2 cellular contexts compared by ENCODE assay signal in genomic region chr9:124334568-124335319, GRCh38.
TF ChIP-seq lines count a peak whose summit lies in the region.

No MANE protein-coding gene starts in this region.

TF ChIP-seq in A549, 52 proteins besides CTCF, POLR2A, EP300 and RAD21 (continued from another document):
- no peak for TF ChIP-seq PBX3 (IDR thresholded peaks at IDR 0.05)
- no peak for TF ChIP-seq KDM1A (IDR thresholded peaks at IDR 0.05; ENCODE audit: low read depth)
- no peak for TF ChIP-seq USF2 (IDR thresholded peaks at IDR 0.05)
- TF ChIP-seq ZC3H11A (IDR thresholded peaks at IDR 0.05) = no peak
- no peak for TF ChIP-seq SMC3 (IDR thresholded peaks at IDR 0.05)
- no peak for TF ChIP-seq FOSB (CRISPR knock-in tag; IDR thresholded peaks at IDR 0.05)
- TF ChIP-seq RFX5 (IDR thresholded peaks at IDR 0.05) = no peak
- no peak for TF ChIP-seq MYC (IDR thresholded peaks at IDR 0.05; ENCODE audit: borderline replicate concordance, low read length)
- no peak for TF ChIP-seq NR3C1 (IDR thresholded peaks at IDR 0.05)
- TF ChIP-seq JUNB (IDR thresholded peaks at IDR 0.05) = no peak
- TF ChIP-seq SREBF2 (IDR thresholded peaks at IDR 0.05) = no peak
- no peak for TF ChIP-seq CHD4 (IDR thresholded peaks at IDR 0.05; ENCODE audit: borderline replicate concordance)
- TF ChIP-seq CEBPB (IDR thresholded peaks at IDR 0.05) = no peak
- TF ChIP-seq, protein P1, sequence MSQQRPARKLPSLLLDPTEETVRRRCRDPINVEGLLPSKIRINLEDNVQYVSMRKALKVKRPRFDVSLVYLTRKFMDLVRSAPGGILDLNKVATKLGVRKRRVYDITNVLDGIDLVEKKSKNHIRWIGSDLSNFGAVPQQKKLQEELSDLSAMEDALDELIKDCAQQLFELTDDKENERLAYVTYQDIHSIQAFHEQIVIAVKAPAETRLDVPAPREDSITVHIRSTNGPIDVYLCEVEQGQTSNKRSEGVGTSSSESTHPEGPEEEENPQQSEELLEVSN (IDR thresholded peaks at IDR 0.05; ENCODE audit: borderline replicate concordance, low read depth) = no peak
- no peak for TF ChIP-seq CBX8 (IDR thresholded peaks at IDR 0.05)

TF ChIP-seq in GM23338, 12 proteins besides CTCF, POLR2A, EP300 and RAD21 (continued from another document):
- TF ChIP-seq, protein P2, sequence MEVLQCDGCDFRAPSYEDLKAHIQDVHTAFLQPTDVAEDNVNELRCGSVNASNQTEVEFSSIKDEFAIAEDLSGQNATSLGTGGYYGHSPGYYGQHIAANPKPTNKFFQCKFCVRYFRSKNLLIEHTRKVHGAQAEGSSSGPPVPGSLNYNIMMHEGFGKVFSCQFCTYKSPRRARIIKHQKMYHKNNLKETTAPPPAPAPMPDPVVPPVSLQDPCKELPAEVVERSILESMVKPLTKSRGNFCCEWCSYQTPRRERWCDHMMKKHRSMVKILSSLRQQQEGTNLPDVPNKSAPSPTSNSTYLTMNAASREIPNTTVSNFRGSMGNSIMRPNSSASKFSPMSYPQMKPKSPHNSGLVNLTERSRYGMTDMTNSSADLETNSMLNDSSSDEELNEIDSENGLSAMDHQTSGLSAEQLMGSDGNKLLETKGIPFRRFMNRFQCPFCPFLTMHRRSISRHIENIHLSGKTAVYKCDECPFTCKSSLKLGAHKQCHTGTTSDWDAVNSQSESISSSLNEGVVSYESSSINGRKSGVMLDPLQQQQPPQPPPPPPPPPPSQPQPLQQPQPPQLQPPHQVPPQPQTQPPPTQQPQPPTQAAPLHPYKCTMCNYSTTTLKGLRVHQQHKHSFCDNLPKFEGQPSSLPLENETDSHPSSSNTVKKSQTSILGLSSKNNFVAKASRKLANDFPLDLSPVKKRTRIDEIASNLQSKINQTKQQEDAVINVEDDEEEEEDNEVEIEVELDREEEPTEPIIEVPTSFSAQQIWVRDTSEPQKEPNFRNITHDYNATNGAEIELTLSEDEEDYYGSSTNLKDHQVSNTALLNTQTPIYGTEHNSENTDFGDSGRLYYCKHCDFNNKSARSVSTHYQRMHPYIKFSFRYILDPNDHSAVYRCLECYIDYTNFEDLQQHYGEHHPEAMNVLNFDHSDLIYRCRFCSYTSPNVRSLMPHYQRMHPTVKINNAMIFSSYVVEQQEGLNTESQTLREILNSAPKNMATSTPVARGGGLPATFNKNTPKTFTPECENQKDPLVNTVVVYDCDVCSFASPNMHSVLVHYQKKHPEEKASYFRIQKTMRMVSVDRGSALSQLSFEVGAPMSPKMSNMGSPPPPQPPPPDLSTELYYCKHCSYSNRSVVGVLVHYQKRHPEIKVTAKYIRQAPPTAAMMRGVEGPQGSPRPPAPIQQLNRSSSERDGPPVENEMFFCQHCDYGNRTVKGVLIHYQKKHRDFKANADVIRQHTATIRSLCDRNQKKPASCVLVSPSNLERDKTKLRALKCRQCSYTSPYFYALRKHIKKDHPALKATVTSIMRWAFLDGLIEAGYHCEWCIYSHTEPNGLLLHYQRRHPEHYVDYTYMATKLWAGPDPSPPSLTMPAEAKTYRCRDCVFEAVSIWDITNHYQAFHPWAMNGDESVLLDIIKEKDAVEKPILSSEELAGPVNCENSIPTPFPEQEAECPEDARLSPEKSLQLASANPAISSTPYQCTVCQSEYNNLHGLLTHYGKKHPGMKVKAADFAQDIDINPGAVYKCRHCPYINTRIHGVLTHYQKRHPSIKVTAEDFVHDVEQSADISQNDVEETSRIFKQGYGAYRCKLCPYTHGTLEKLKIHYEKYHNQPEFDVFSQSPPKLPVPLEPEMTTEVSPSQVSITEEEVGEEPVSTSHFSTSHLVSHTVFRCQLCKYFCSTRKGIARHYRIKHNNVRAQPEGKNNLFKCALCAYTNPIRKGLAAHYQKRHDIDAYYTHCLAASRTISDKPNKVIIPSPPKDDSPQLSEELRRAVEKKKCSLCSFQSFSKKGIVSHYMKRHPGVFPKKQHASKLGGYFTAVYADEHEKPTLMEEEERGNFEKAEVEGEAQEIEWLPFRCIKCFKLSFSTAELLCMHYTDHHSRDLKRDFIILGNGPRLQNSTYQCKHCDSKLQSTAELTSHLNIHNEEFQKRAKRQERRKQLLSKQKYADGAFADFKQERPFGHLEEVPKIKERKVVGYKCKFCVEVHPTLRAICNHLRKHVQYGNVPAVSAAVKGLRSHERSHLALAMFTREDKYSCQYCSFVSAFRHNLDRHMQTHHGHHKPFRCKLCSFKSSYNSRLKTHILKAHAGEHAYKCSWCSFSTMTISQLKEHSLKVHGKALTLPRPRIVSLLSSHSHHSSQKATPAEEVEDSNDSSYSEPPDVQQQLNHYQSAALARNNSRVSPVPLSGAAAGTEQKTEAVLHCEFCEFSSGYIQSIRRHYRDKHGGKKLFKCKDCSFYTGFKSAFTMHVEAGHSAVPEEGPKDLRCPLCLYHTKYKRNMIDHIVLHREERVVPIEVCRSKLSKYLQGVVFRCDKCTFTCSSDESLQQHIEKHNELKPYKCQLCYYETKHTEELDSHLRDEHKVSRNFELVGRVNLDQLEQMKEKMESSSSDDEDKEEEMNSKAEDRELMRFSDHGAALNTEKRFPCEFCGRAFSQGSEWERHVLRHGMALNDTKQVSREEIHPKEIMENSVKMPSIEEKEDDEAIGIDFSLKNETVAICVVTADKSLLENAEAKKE (CRISPR knock-in tag; IDR thresholded peaks at IDR 0.05) = no peak
- TF ChIP-seq ZNF331 (CRISPR knock-in tag; IDR thresholded peaks at IDR 0.05; ENCODE audit: low read depth) = no peak
